8 cellular contexts compared by ENCODE assay signal in the genomic region with DNA sequence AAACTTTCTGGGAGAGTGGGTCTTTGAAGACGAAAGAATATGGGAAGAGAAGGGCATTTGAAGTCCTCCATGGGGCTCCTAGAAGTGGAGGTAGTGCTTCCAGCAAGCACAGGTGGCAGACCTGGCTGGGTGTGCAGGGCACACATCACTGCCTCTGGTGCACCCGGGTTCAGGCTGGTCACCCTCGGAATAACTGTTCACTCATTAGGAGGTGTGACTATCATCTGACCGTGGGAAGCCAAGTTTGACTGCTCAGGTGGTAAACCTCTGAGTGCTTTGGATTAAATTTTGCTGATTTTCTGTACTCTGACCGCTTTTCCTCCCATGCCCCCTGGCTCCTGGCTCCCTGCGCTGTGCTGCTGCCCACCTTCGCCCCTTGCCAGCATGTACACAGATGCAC. TPM values are rescaled to one million over a fixed set of nuclear protein-coding genes. Genes with fewer than 3 reads are reported as not detected.
"Had no signal": no experiment of that assay in that cellular context is flagged by ENCODE, and none has a peak within 500 bp of the region (broad histone marks: within the 10 kb centered on the region; RNA-seq: fewer than 3 reads in every experiment).

No MANE protein-coding gene starts in this region.

- H3K4me3 Mint-ChIP-seq: GM23338, H9 had no signal

- H3K4me2 ChIP-seq: GM23338 had no signal

- H3K9me3 Mint-ChIP-seq: GM23338, H9 had no signal

- H3K27ac Mint-ChIP-seq: GM23338 had no signal

- H3K4me3 ChIP-seq: GM23338 had no signal

- FAIRE-seq: H1, H54, HTR-8/SVneo had no signal

- H2AFZ ChIP-seq: GM23338 had no signal

- H3K4me1 Mint-ChIP-seq: GM23338, H9 had no signal

- DNase-seq: H9, HCEC 1CT, IMR-90 had no signal

RNA-seq across cellular contexts. Expression of a gene that starts 11.1 kb away (rescaled TPM):
- total RNA-seq: HT-29 had no signal

RNA-seq across cellular contexts. Expression of a gene that starts 31.1 kb away (rescaled TPM):
- total RNA-seq: HT-29 had no signal
